In genomic region chr10:30529373-30529998, GRCh38 we compare ENCODE assay signal across 9 cellular contexts.
DNase-seq lines count a peak whose midpoint lies in the region; ATAC-seq and TF ChIP-seq lines count a peak whose summit lies in the region.
"Had no signal": no experiment of that assay in that cellular context is flagged by ENCODE, and none has a peak within 500 bp of the region (broad histone marks: within the 10 kb centered on the region; RNA-seq: fewer than 3 reads in every experiment).

No MANE protein-coding gene starts in this region.

- peak in 3 of 11 experiments; percentile 12 to 43 (median 39) for TF ChIP-seq CTCF in spleen (IDR thresholded peaks at IDR 0.05 in 8 of 11, conservative IDR thresholded peaks at IDR 0.05 in 3 of 11)

- peak overlapping the region; percentile 75 for H3K4me3 Mint-ChIP-seq in activated CD4-positive, alpha-beta T cell treated with anti-CD3 and anti-CD28 coated beads for 36 hours
- H3K4me3 Mint-ChIP-seq: brain had no signal

- WGBS in spleen, 5 donors = 16 to 33% (median 29%) methylated on average over 28 of the region's 28 CpGs

- H3K27me3 Mint-ChIP-seq in activated CD4-positive, alpha-beta T cell treated with anti-CD3 and anti-CD28 coated beads for 36 hours = no peaks in the 10 kb centered on the region

- peak; percentile 86 for DNase-seq in activated CD4-positive, alpha-beta T cell treated with anti-CD3 and anti-CD28 coated beads for 36 hours
- peak; percentile 67 to 73 (median 72) for DNase-seq in effector memory CD4-positive, alpha-beta T cell
- DNase-seq in spleen (peak; percentile 96), DMS 273 treated with DMSO at 0.1 percent for 48 hours (lab: John Stamatoyannopoulos, UW) (no peak), NCI-H128 (lab: John Stamatoyannopoulos, UW; ENCODE audit: unreplicated experiment) (no peak), DMS153 (lab: John Stamatoyannopoulos, UW) (no peak)

- H3K4me3 ChIP-seq in effector memory CD4-positive, alpha-beta T cell (ENCODE audit: insufficient read depth, low read depth, low read length, poor library complexity, severe bottlenecking) = peak overlapping the region; percentile 53
- peak overlapping the region in 6 of 8 donors; percentile 13 to 61 (median 24) for H3K4me3 ChIP-seq in spleen

- peak in 1 of 3 donors; percentile 50 for TF ChIP-seq POLR2A in spleen (IDR thresholded peaks at IDR 0.05)

- H3K36me3 ChIP-seq in effector memory CD4-positive, alpha-beta T cell (ENCODE audit: control insufficient read depth, insufficient read depth, low read length) = no peaks in the 10 kb centered on the region
- H3K36me3 ChIP-seq in spleen = no peaks in the 10 kb centered on the region

- POLR2A ChIA-PET in activated CD4-positive, alpha-beta T cell treated with anti-CD3 and anti-CD28 coated beads for 36 hours (lab: Charles Lee) = interaction anchor here (0.5 to 0.8 kb wide), 2 partner anchors 28 to 71 kb away, joined by 3 to 5 read pairs; no protein-coding TSS in a partner anchor

- no peaks in the 10 kb centered on the region for H3K9me3 ChIP-seq in effector memory CD4-positive, alpha-beta T cell (ENCODE audit: control insufficient read depth, low read length)
- no peaks in the 10 kb centered on the region for H3K9me3 ChIP-seq in spleen

- CTCF ChIA-PET in activated CD4-positive, alpha-beta T cell treated with anti-CD3 and anti-CD28 coated beads for 36 hours (lab: Charles Lee) = interaction anchor here (0.7 to 1.8 kb wide), 9 partner anchors 25 to 170 kb away, joined by 3 to 6 read pairs (median 4); no protein-coding TSS in a partner anchor

- H3K4me1 ChIP-seq in effector memory CD4-positive, alpha-beta T cell (ENCODE audit: control insufficient read depth, insufficient read depth, low read length, poor library complexity, severe bottlenecking) = peaks cover 29% of the 10 kb centered on the region
- peaks cover 27 to 98% (median 78%) of the 10 kb centered on the region in 6 donors for H3K4me1 ChIP-seq in spleen

- H3K4me1 Mint-ChIP-seq in activated CD4-positive, alpha-beta T cell treated with anti-CD3 and anti-CD28 coated beads for 36 hours = peaks cover 56% of the 10 kb centered on the region

- peak; percentile 75 for ATAC-seq in GM19395 (IDR thresholded peaks at IDR 0.05; ENCODE audit: unreplicated experiment)
- peak; percentile 73 for ATAC-seq in HG03460 (IDR thresholded peaks at IDR 0.05; ENCODE audit: unreplicated experiment)
- peak; percentile 83 for ATAC-seq in activated CD4-positive, alpha-beta T cell treated with anti-CD3 and anti-CD28 coated beads for 36 hours

- no peaks in the 10 kb centered on the region for H3K27me3 ChIP-seq in effector memory CD4-positive, alpha-beta T cell (replicated peaks; ENCODE audit: control insufficient read depth, insufficient read depth, low read length, poor library complexity, severe bottlenecking)
- no peaks in the 10 kb centered on the region for H3K27me3 ChIP-seq in spleen (replicated peaks in 1 of 7)

- no peaks in the 10 kb centered on the region for H3K36me3 Mint-ChIP-seq in activated CD4-positive, alpha-beta T cell treated with anti-CD3 and anti-CD28 coated beads for 36 hours (ENCODE audit: low read depth)
- H3K36me3 Mint-ChIP-seq: brain had no signal

- H3K9me3 Mint-ChIP-seq in activated CD4-positive, alpha-beta T cell treated with anti-CD3 and anti-CD28 coated beads for 36 hours (ENCODE audit: low read depth) = no peaks in the 10 kb centered on the region

- peak overlapping the region; percentile 95 for H3K27ac Mint-ChIP-seq in activated CD4-positive, alpha-beta T cell treated with anti-CD3 and anti-CD28 coated beads for 36 hours
- H3K27ac Mint-ChIP-seq: brain had no signal

- peak overlapping the region; percentile 80 for H3K27ac ChIP-seq in effector memory CD4-positive, alpha-beta T cell (ENCODE audit: insufficient read depth, low read length, poor library complexity, severe bottlenecking)
- peak overlapping the region; percentile 69 to 96 (median 91) for H3K27ac ChIP-seq in spleen

- intact Hi-C loops in activated CD4-positive, alpha-beta T cell treated with anti-CD3 and anti-CD28 coated beads for 36 hours (cut with DNase I, micrococcal nuclease) = loop anchor here (1.0 kb wide), 2 partner anchors 92 to 111 kb away; no protein-coding TSS in a partner anchor
- intact Hi-C loops in spleen (cut with DNase I; ENCODE audit: low total_unique reads) = loop anchor here (10.0 kb wide), 1 partner anchor 95 kb away; the partner anchor contains the start of gene MAP3K8

Comparison
In these comparisons a context has a peak if more than half of its experiments do, and no peak if none do; other contexts are left out.
1. DNase-seq: peak in activated CD4-positive, alpha-beta T cell treated with anti-CD3 and anti-CD28 coated beads for 36 hours (single experiment), effector memory CD4-positive, alpha-beta T cell (3 of 3) and spleen (single experiment); none in DMS 273 treated with DMSO at 0.1 percent for 48 hours (single experiment), NCI-H128 (single experiment) and DMS153 (single experiment).
2. Peak in every context shown above with its lines, with median percentiles within 50 percentile points of each other: ATAC-seq.